ENCODE assay signal across 22 cellular contexts in genomic region chr17:76161113-76161512, GRCh38. TPM values are rescaled to one million over a fixed set of nuclear protein-coding genes. Genes with fewer than 3 reads are reported as not detected.
DNase-seq lines count a peak whose midpoint lies in the region; ATAC-seq and TF ChIP-seq lines count a peak whose summit lies in the region.
"Had no signal": no experiment of that assay in that cellular context is flagged by ENCODE, and none has a peak within 500 bp of the region (broad histone marks: within the 10 kb centered on the region; RNA-seq: fewer than 3 reads in every experiment).

No MANE protein-coding gene starts in this region.

- peak overlapping the region in 30 of 59 donors; percentile 0 to 80 (median 48) for H3K27ac ChIP-seq in dorsolateral prefrontal cortex
- H3K27ac ChIP-seq: adrenal gland, colonic mucosa, esophagus squamous epithelium, gastroesophageal sphincter, HL-60, neutrophil, psoas muscle, SK-N-MC, thyroid gland had no signal

- no peaks in the 10 kb centered on the region for H3K27me3 ChIP-seq in dorsolateral prefrontal cortex
- H3K27me3 ChIP-seq: adrenal gland, colonic mucosa, esophagus squamous epithelium, gastroesophageal sphincter, neutrophil, thyroid gland had no signal

- intact Hi-C loops in dorsolateral prefrontal cortex (cut with DNase I), result no loop called here
- intact Hi-C loops in sciatic nerve (cut with DNase I), result no loop called here

- ATAC-seq in sciatic nerve (peak; percentile 75), GM18520 (IDR thresholded peaks at IDR 0.05; ENCODE audit: unreplicated experiment) (no peak), GM21367 (IDR thresholded peaks at IDR 0.05; ENCODE audit: unreplicated experiment) (no peak), GM18517 (IDR thresholded peaks at IDR 0.05; ENCODE audit: unreplicated experiment) (no peak)
- ATAC-seq: activated T-cell treated with anti-CD3 and anti-CD28 coated beads, Interleukin-2, amount 50 U/mL, for 72 hours; effector memory CD8-positive, alpha-beta T cell; gastroesophageal sphincter; psoas muscle had no signal

- DNase-seq in NCI-H526 (lab: John Stamatoyannopoulos, UW) (peak; percentile 44 to 45), dorsolateral prefrontal cortex (no peak), kidney glomerular epithelial cell (lab: John Stamatoyannopoulos, UW) (peak; percentile 62), sciatic nerve (ENCODE audit: low spot score) (no peak)
- DNase-seq: activated CD4-positive, alpha-beta T cell treated with anti-CD3 and anti-CD28 coated beads for 4 hours; activated naive CD4-positive, alpha-beta T cell; activated T-cell treated with anti-CD3 and anti-CD28 coated beads, Interleukin-2, amount 50 U/mL, for 72 hours; adrenal gland; colonic mucosa; effector memory CD8-positive, alpha-beta T cell; esophagus squamous epithelium; Karpas-422; NCI-H1436; psoas muscle; thyroid gland had no signal

- TF ChIP-seq CTCF in dorsolateral prefrontal cortex (IDR thresholded peaks at IDR 0.05 in 54 of 56, conservative IDR thresholded peaks at IDR 0.05 in 2 of 56; ENCODE audit: low read depth in 1 of 56, partially characterized antibody in 56 of 56), result no peak

- H3K4me3 ChIP-seq in dorsolateral prefrontal cortex, result peak overlapping the region in 1 of 59 donors; percentile 19
- H3K4me3 ChIP-seq: adrenal gland, colonic mucosa, esophagus squamous epithelium, gastroesophageal sphincter, psoas muscle, SK-N-MC, thyroid gland had no signal

RNA-seq across cellular contexts. Expression of gene FOXJ1, which starts 20.1 kb away (rescaled TPM):
- total RNA-seq in dorsolateral prefrontal cortex, result 10 to 100 TPM in 5 of 120 experiments, 1 to 10 TPM in 102, under 1 TPM in 13; 0.39 to 24.1 (median 2.3) TPM
- 0.40 TPM for total RNA-seq in sciatic nerve
- total RNA-seq: gastroesophageal sphincter had no signal

RNA-seq across cellular contexts. Expression of gene EXOC7, which starts 57.5 kb away (rescaled TPM):
- total RNA-seq in dorsolateral prefrontal cortex, result 100 to 1,000 TPM; 155 to 256 (median 195) TPM
- 125 TPM for total RNA-seq in sciatic nerve

Comparison
In these comparisons a context has a peak if more than half of its experiments do, and no peak if none do; other contexts are left out.
1. DNase-seq: peak in NCI-H526 (2 of 2) and kidney glomerular epithelial cell (single experiment); none in dorsolateral prefrontal cortex (0 of 10) and sciatic nerve (single experiment).